ENCODE assay signal across 19 cellular contexts in the genomic region with DNA sequence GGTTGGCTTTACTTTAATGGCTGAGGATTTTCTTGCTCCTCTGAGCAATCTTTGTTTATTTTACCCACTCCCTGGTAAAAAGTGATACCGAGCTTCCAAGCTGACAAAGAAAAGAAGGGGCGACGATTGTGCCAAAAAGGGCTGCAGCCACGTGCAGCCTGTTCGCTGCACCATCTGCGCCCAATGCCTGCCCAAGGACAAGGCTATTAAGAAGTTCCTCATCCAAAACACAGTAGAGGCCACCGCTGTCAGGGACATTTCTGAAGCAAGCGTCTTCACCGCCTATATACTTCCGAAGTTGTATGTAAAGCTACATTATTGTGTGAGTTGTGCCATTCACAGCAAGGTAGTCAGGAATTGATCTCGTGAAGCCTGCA.
"Had no signal": no experiment of that assay in that cellular context is flagged by ENCODE, and none has a peak within 500 bp of the region (broad histone marks: within the 10 kb centered on the region; RNA-seq: fewer than 3 reads in every experiment).

No MANE protein-coding gene starts in this region.

- ATAC-seq: activated CD4-positive, CD25-positive, alpha-beta regulatory T cell treated with anti-CD3 and anti-CD28 coated beads, Interleukin-2, amount 50 U/mL, for 24 hours; activated CD8-positive, alpha-beta memory T cell treated with anti-CD3 and anti-CD28 coated beads, Interleukin-2, amount 10 ng/mL, durations not matched to agents 7 days and 5 days; esophagus mucosa; left colon had no signal

- H3K9me3 Mint-ChIP-seq: activated T-cell treated with anti-CD3 and anti-CD28 coated beads, Interleukin-2, amount 50 U/mL, for 24 hours; neural progenitor cell had no signal

- H3K4me1 ChIP-seq: testis, uterus had no signal

- H3K9me3 ChIP-seq: right atrium auricular region, testis, uterus had no signal

- H3K4me3 Mint-ChIP-seq: activated CD8-positive, alpha-beta memory T cell treated with anti-CD3 and anti-CD28 coated beads, Interleukin-2, amount 10 ng/mL, durations not matched to agents 7 days and 5 days; activated T-cell treated with anti-CD3 and anti-CD28 coated beads, Interleukin-2, amount 50 U/mL, for 24 hours; neural progenitor cell had no signal

- H3K27me3 ChIP-seq: brain microvascular endothelial cell, dorsolateral prefrontal cortex, right atrium auricular region, testis, uterus had no signal

- H3K4me2 ChIP-seq: neural progenitor cell had no signal

- DNase-seq: activated CD4-positive, alpha-beta T cell treated with anti-CD3 and anti-CD28 coated beads, Interleukin-2, amount 50 U/mL, for 48 hours; activated CD8-positive, alpha-beta memory T cell treated with anti-CD3 and anti-CD28 coated beads, Interleukin-2, amount 10 ng/mL, durations not matched to agents 7 days and 5 days; activated effector memory CD4-positive, alpha-beta T cell treated with anti-CD3 and anti-CD28 coated beads, Interleukin-2, amount 50 U/mL, for 16 hours; activated T-cell treated with anti-CD3 and anti-CD28 coated beads, Interleukin-2, amount 50 U/mL, for 24 hours; amygdala; brain microvascular endothelial cell; cerebellar nuclear complex; dorsolateral prefrontal cortex; left colon; mesenchymal stem cell; small intestine; stimulated activated naive CD4-positive, alpha-beta T cell; testis; uterus had no signal

- H3K4me3 ChIP-seq: dorsolateral prefrontal cortex, neural progenitor cell, right atrium auricular region, testis, uterus had no signal

- H3K27me3 Mint-ChIP-seq: activated naive CD8-positive, alpha-beta T cell; activated T-cell treated with anti-CD3 and anti-CD28 coated beads, Interleukin-2, amount 50 U/mL, for 24 hours had no signal

- H3K36me3 Mint-ChIP-seq: activated CD8-positive, alpha-beta memory T cell treated with anti-CD3 and anti-CD28 coated beads, Interleukin-2, amount 10 ng/mL, durations not matched to agents 7 days and 5 days; neural progenitor cell had no signal

- H3K9ac ChIP-seq: neural progenitor cell had no signal

- H3K27ac Mint-ChIP-seq: activated CD8-positive, alpha-beta memory T cell treated with anti-CD3 and anti-CD28 coated beads, Interleukin-2, amount 10 ng/mL, durations not matched to agents 7 days and 5 days; activated naive CD8-positive, alpha-beta T cell; activated T-cell treated with anti-CD3 and anti-CD28 coated beads, Interleukin-2, amount 50 U/mL, for 24 hours; neural progenitor cell had no signal

- H3K27ac ChIP-seq: brain microvascular endothelial cell, neural progenitor cell, testis, uterus had no signal

- H3K36me3 ChIP-seq: neural progenitor cell, uterus had no signal
